Comparison of ENCODE assay signal across 1 cellular context in genomic region chr1:169523904-169524303, GRCh38.
TF ChIP-seq lines count a peak whose summit lies in the region.

No MANE protein-coding gene starts in this region.

TF ChIP-seq in WTC11, 78 proteins besides CTCF, POLR2A, EP300 and RAD21:
- TF ChIP-seq ZNF425 (CRISPR knock-in tag; conservative IDR thresholded peaks at IDR 0.05) = no peak
- no peak for TF ChIP-seq ESRRA (CRISPR knock-in tag; IDR thresholded peaks at IDR 0.05; ENCODE audit: borderline replicate concordance)
- TF ChIP-seq SMAD4 (CRISPR knock-in tag; IDR thresholded peaks at IDR 0.05) = no peak
- TF ChIP-seq NR3C1 (CRISPR knock-in tag; conservative IDR thresholded peaks at IDR 0.05; ENCODE audit: low read depth) = no peak
- no peak for TF ChIP-seq RELA (CRISPR knock-in tag; IDR thresholded peaks at IDR 0.05; ENCODE audit: borderline replicate concordance)
- no peak for TF ChIP-seq MLX (CRISPR knock-in tag; IDR thresholded peaks at IDR 0.05)
- TF ChIP-seq GABPB1 (CRISPR knock-in tag; IDR thresholded peaks at IDR 0.05) = 0 out of 2 replicates have a peak, but pooled peaks have one; percentile 20
TF ChIP-seq in WTC11: peak in this region for 1.
